In genomic region chr13:78121459-78122348, GRCh38 we compare ENCODE assay signal across 9 cellular contexts.
A peak's percentile ranks its signal among the peaks of the same experiment; 100 is the strongest.
DNase-seq lines count a peak whose midpoint lies in the region; ATAC-seq, FAIRE-seq and TF ChIP-seq lines count a peak whose summit lies in the region.
"Had no signal": no experiment of that assay in that cellular context is flagged by ENCODE, and none has a peak within 500 bp of the region (broad histone marks: within the 10 kb centered on the region; RNA-seq: fewer than 3 reads in every experiment).

No MANE protein-coding gene starts in this region.

- TF ChIP-seq CTCF in AG10803 (conservative IDR thresholded peaks at IDR 0.05; ENCODE audit: low read length) = peak; percentile 93
- TF ChIP-seq CTCF in GM12875 (IDR thresholded peaks at IDR 0.05; ENCODE audit: borderline replicate concordance, insufficient read depth, low read depth, low read length) = peak; percentile 63; the same call in 1 of the 2 replicates
- peak; percentile 95 for TF ChIP-seq CTCF in astrocyte (IDR thresholded peaks at IDR 0.05; ENCODE audit: insufficient read depth, low read depth, low read length)
- peak; percentile 97 for TF ChIP-seq CTCF in smooth muscle cell (IDR thresholded peaks at IDR 0.05; ENCODE audit: borderline replicate concordance, insufficient read depth, poor library complexity, severe bottlenecking)

- H2AFZ ChIP-seq in astrocyte (ENCODE audit: low read depth, low read length) (no peak overlapping the region), smooth muscle cell (ENCODE audit: low read depth) (peak overlapping the region; percentile 93)

- DNase-seq in AG10803 (ENCODE audit: low read depth) (peak; percentile 69), NT2/D1 (ENCODE audit: low read depth, low spot score) (peak; percentile 70), astrocyte (ENCODE audit: low read depth) (peak; percentile 26), iPS DF 19.7 (ENCODE audit: low read depth, low spot score) (peak; percentile 47), smooth muscle cell (lab: John Stamatoyannopoulos, UW; ENCODE audit: unreplicated experiment) (no peak), HPDE6-E6E7 (ENCODE audit: extremely low spot score) (no peak)

- H3K27ac ChIP-seq in astrocyte (ENCODE audit: low read depth, low read length) (no peak overlapping the region), smooth muscle cell (ENCODE audit: low read depth) (no peak overlapping the region)

- peak; percentile 65 for ATAC-seq in HG03354 (IDR thresholded peaks at IDR 0.05; ENCODE audit: poor library complexity, severe bottlenecking, unreplicated experiment)

- no peak overlapping the region for H3K9ac ChIP-seq in NT2/D1 (ENCODE audit: insufficient read length, low read depth)
- H3K9ac ChIP-seq in astrocyte (ENCODE audit: low read length) = no peak overlapping the region
- H3K9ac ChIP-seq in smooth muscle cell (ENCODE audit: low read depth) = no peak overlapping the region

- no peaks in the 10 kb centered on the region for H3F3A ChIP-seq in smooth muscle cell (ENCODE audit: low read depth)

- H3K4me1 ChIP-seq in NT2/D1 (ENCODE audit: insufficient read depth, insufficient read length) = no peaks in the 10 kb centered on the region
- no peaks in the 10 kb centered on the region for H3K4me1 ChIP-seq in astrocyte (ENCODE audit: insufficient read depth, low read length)
- H3K4me1 ChIP-seq in smooth muscle cell (ENCODE audit: low read depth) = peaks cover 5% of the 10 kb centered on the region

- H3K4me2 ChIP-seq in astrocyte (ENCODE audit: low read length) (peak overlapping the region; percentile 26), smooth muscle cell (peak overlapping the region; percentile 58)

- no peaks in the 10 kb centered on the region for H4K20me1 ChIP-seq in astrocyte (ENCODE audit: insufficient read depth, low read length)
- H4K20me1 ChIP-seq in smooth muscle cell (ENCODE audit: low read depth) = no peaks in the 10 kb centered on the region

- no peaks in the 10 kb centered on the region for H3K9me3 ChIP-seq in NT2/D1 (ENCODE audit: insufficient read depth, low read length)
- no peaks in the 10 kb centered on the region for H3K9me3 ChIP-seq in astrocyte (ENCODE audit: insufficient read depth, low read depth, low read length)
- H3K9me3 ChIP-seq in smooth muscle cell (replicated peaks; ENCODE audit: low read depth) = no peaks in the 10 kb centered on the region

- H3K4me3 ChIP-seq in AG10803 (ENCODE audit: low read length) (no peak overlapping the region), GM12875 (ENCODE audit: low read depth, low read length) (no peak overlapping the region), NT2/D1 (ENCODE audit: insufficient read length, low read depth) (no peak overlapping the region), astrocyte (ENCODE audit: insufficient read depth, low read depth, low read length) (no peak overlapping the region), smooth muscle cell (peak overlapping the region; percentile 12)

- no peaks in the 10 kb centered on the region for H3K27me3 ChIP-seq in NT2/D1 (ENCODE audit: insufficient read depth, insufficient read length)
- peaks cover 4% of the 10 kb centered on the region for H3K27me3 ChIP-seq in astrocyte (ENCODE audit: insufficient read depth, low read length)
- no peaks in the 10 kb centered on the region for H3K27me3 ChIP-seq in smooth muscle cell (ENCODE audit: low read depth)

- H3K79me2 ChIP-seq in astrocyte (ENCODE audit: insufficient read depth, low read length) (no peaks in the 10 kb centered on the region), smooth muscle cell (ENCODE audit: low read depth) (no peaks in the 10 kb centered on the region)

- H3K4me1 Mint-ChIP-seq in astrocyte (ENCODE audit: low read depth, unreplicated experiment) = no peaks in the 10 kb centered on the region

- no peak overlapping the region for H3K27ac Mint-ChIP-seq in astrocyte (ENCODE audit: unreplicated experiment)
- H3K27ac Mint-ChIP-seq: IgD-negative memory B cell had no signal

- no peaks in the 10 kb centered on the region for H3K36me3 Mint-ChIP-seq in astrocyte (ENCODE audit: low read depth, unreplicated experiment)
- H3K36me3 Mint-ChIP-seq: IgD-negative memory B cell had no signal

- H3K27me3 Mint-ChIP-seq in astrocyte (ENCODE audit: low read depth, unreplicated experiment) = no peaks in the 10 kb centered on the region

- 48% methylated on average over 13 of the region's 13 CpGs for WGBS in smooth muscle cell (ENCODE audit: low lambda C conversion rate)

- H3K36me3 ChIP-seq in NT2/D1 (ENCODE audit: insufficient read depth, insufficient read length, low read length) (no peaks in the 10 kb centered on the region), astrocyte (ENCODE audit: insufficient read depth, low read length) (no peaks in the 10 kb centered on the region), smooth muscle cell (ENCODE audit: low read depth) (no peaks in the 10 kb centered on the region)

- H3K4me3 Mint-ChIP-seq in astrocyte (ENCODE audit: unreplicated experiment) = no peak overlapping the region
- H3K4me3 Mint-ChIP-seq: IgD-negative memory B cell had no signal

- H3K9me3 Mint-ChIP-seq in astrocyte (ENCODE audit: unreplicated experiment) = peaks cover 2% of the 10 kb centered on the region

- FAIRE-seq in astrocyte (lab: Jason Lieb, UNC) = peak; percentile 47

Comparison
In these comparisons a context has a peak if more than half of its experiments do, and no peak if none do; other contexts are left out.
1. DNase-seq: peak in AG10803 (single experiment), NT2/D1 (single experiment), astrocyte (single experiment) and iPS DF 19.7 (single experiment); none in smooth muscle cell (single experiment) and HPDE6-E6E7 (single experiment).
2. Peak in every context shown above with its lines, with median percentiles within 50 percentile points of each other: CTCF ChIP-seq.